ENCODE assay signal across 26 cellular contexts in the genomic region with DNA sequence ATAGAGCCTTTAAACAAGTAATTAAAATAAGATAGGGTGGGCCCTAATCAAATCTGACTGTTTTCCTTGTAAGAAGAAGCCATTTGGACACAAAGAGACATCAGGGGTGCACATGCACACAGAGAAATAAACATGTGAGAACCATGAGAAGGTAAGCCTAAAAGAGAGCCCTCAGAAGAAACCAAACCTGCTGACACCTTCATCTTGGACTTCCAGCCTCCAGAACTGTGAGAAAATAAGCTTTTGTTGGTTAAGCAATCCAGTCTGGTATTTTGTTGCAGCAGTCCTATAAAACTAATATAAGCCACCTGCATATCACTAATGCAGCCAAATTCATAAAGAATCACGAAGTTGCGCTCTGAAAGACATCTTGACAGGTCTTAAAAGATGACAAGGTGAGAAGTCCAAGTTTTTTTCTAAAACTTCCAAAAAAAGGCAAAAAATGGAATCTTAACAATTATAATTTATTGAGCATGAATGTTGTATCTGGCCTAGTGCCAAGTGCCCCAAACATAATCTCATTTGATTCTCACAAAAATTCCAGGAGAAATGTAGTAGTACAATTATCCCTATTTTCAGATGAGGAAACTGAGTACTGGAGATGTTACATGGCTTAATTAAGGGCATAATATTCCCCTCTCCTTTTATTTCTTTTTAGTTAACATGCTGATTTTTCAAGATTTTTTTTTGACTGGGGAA. TPM values are rescaled to one million over a fixed set of nuclear protein-coding genes. Genes with fewer than 3 reads are reported as not detected.
DNase-seq lines count a peak whose midpoint lies in the region; ATAC-seq, FAIRE-seq and TF ChIP-seq lines count a peak whose summit lies in the region.
"Had no signal": no experiment of that assay in that cellular context is flagged by ENCODE, and none has a peak within 500 bp of the region (broad histone marks: within the 10 kb centered on the region; RNA-seq: fewer than 3 reads in every experiment).

No MANE protein-coding gene starts in this region.

- POLR2A ChIA-PET in T-cell (lab: Charles Lee) = no interaction called here

- no peaks in the 10 kb centered on the region for H3K27me3 ChIP-seq in astrocyte (ENCODE audit: insufficient read depth, low read length)
- H3K27me3 ChIP-seq: esophagus squamous epithelium, neutrophil, Peyer's patch, stomach had no signal

- H3K9me3 Mint-ChIP-seq in stimulated activated naive CD8-positive, alpha-beta T cell treated with anti-CD3 and anti-CD28 coated beads, Interleukin-15, Interleukin-2, amounts not matched to agents 100 ng/mL and 50 ng/mL, for 24 hours = peaks cover 9% of the 10 kb centered on the region
- H3K9me3 Mint-ChIP-seq in T-cell (no peaks in the 10 kb centered on the region), astrocyte (ENCODE audit: unreplicated experiment) (peaks cover 2% of the 10 kb centered on the region)
- peaks cover 12 to 24% of the 10 kb centered on the region in 2 donors for H3K9me3 Mint-ChIP-seq in stimulated activated naive CD8-positive, alpha-beta T cell treated with anti-CD3 and anti-CD28 coated beads, Interleukin-15, amount 100 ng/mL, for 72 hours

- peaks cover 28% of the 10 kb centered on the region for H3K4me1 ChIP-seq in astrocyte (ENCODE audit: insufficient read depth, low read length)

- H3K9me3 ChIP-seq in astrocyte (ENCODE audit: insufficient read depth, low read depth, low read length) = no peaks in the 10 kb centered on the region
- H3K9me3 ChIP-seq: esophagus squamous epithelium, neutrophil, Peyer's patch, stomach had no signal

- no peak overlapping the region for H3K4me3 Mint-ChIP-seq in stimulated activated naive CD8-positive, alpha-beta T cell treated with anti-CD3 and anti-CD28 coated beads, Interleukin-15, Interleukin-2, amounts not matched to agents 100 ng/mL and 50 ng/mL, for 24 hours
- no peak overlapping the region for H3K4me3 Mint-ChIP-seq in T-cell
- H3K4me3 Mint-ChIP-seq in astrocyte (ENCODE audit: unreplicated experiment) = peak overlapping the region; percentile 55
- H3K4me3 Mint-ChIP-seq in stimulated activated naive CD8-positive, alpha-beta T cell treated with anti-CD3 and anti-CD28 coated beads, Interleukin-15, amount 100 ng/mL, for 72 hours = peak overlapping the region in 1 of 2 donors; percentile 31
- H3K4me3 Mint-ChIP-seq: activated B cell treated with CpG ODN at 0.5 μM for 24 hours; CD4-positive, CD25-positive, alpha-beta regulatory T cell had no signal

- peaks cover 64% of the 10 kb centered on the region for H3K79me2 ChIP-seq in astrocyte (ENCODE audit: insufficient read depth, low read length)

- DNase-seq in stimulated activated naive CD8-positive, alpha-beta T cell treated with anti-CD3 and anti-CD28 coated beads, Interleukin-15, Interleukin-2, amounts not matched to agents 100 U/mL and 50 U/mL, for 24 hours = no peak
- DNase-seq in T-cell = no peak
- DNase-seq in astrocyte (ENCODE audit: low read depth) = no peak
- no peak for DNase-seq in stimulated activated naive CD8-positive, alpha-beta T cell treated with anti-CD3 and anti-CD28 coated beads, Interleukin-15, amount 100 ng/mL, for 72 hours
- no peak for DNase-seq in RPMI8226
- DNase-seq in left lobe of liver (ENCODE audit: low spot score) = no peak
- DNase-seq: activated B cell treated with CpG ODN at 0.5 μM for 24 hours; activated effector memory CD4-positive, alpha-beta T cell treated with Interleukin-2 at 50 U/mL for 16 hours; CD4-positive, CD25-positive, alpha-beta regulatory T cell; DMS153; effector CD8-positive, alpha-beta T cell; esophagus squamous epithelium; GDM1; NCI-H1436 treated with DMSO at 0.1 percent for 48 hours; NCI-H510A; NK-92 treated with Interleukin-12 subunit alpha and Interleukin-12 subunit beta, amount 100 ng/mL, for 24 hours; Peyer's patch; stimulated activated CD4-positive, alpha-beta T cell treated with anti-CD3 and anti-CD28 coated beads, Interleukin-4, amount 100 ng/mL, for 1 hour; stomach; trophoblast cell had no signal

- CTCF ChIA-PET in T-cell (lab: Charles Lee) = interaction anchor here (0.6 to 0.7 kb wide), 3 partner anchors 308 to 730 kb away, joined by 3 to 4 read pairs (median 3); no protein-coding TSS in a partner anchor

- peaks cover 5% of the 10 kb centered on the region for H4K20me1 ChIP-seq in astrocyte (ENCODE audit: insufficient read depth, low read length)

- no peaks in the 10 kb centered on the region for H3K27me3 Mint-ChIP-seq in stimulated activated naive CD8-positive, alpha-beta T cell treated with anti-CD3 and anti-CD28 coated beads, Interleukin-15, Interleukin-2, amounts not matched to agents 100 ng/mL and 50 ng/mL, for 24 hours
- H3K27me3 Mint-ChIP-seq in T-cell = no peaks in the 10 kb centered on the region
- H3K27me3 Mint-ChIP-seq in astrocyte (ENCODE audit: low read depth, unreplicated experiment) = no peaks in the 10 kb centered on the region
- H3K27me3 Mint-ChIP-seq in stimulated activated naive CD8-positive, alpha-beta T cell treated with anti-CD3 and anti-CD28 coated beads, Interleukin-15, amount 100 ng/mL, for 72 hours = no peaks in the 10 kb centered on the region
- H3K27me3 Mint-ChIP-seq: activated B cell treated with CpG ODN at 0.5 μM for 24 hours; CD4-positive, CD25-positive, alpha-beta regulatory T cell had no signal

- no peak overlapping the region for H3K4me2 ChIP-seq in astrocyte (ENCODE audit: low read length)
- H3K4me2 ChIP-seq: smooth muscle cell had no signal

- TF ChIP-seq CTCF in astrocyte (IDR thresholded peaks at IDR 0.05; ENCODE audit: insufficient read depth, low read depth, low read length) = no peak

- FAIRE-seq in astrocyte (lab: Jason Lieb, UNC) = no peak

- peak overlapping the region; percentile 87 for H3K27ac Mint-ChIP-seq in stimulated activated naive CD8-positive, alpha-beta T cell treated with anti-CD3 and anti-CD28 coated beads, Interleukin-15, Interleukin-2, amounts not matched to agents 100 ng/mL and 50 ng/mL, for 24 hours
- H3K27ac Mint-ChIP-seq in T-cell = peak overlapping the region; percentile 22 to 87
- no peak overlapping the region for H3K27ac Mint-ChIP-seq in astrocyte (ENCODE audit: unreplicated experiment)
- H3K27ac Mint-ChIP-seq in stimulated activated naive CD8-positive, alpha-beta T cell treated with anti-CD3 and anti-CD28 coated beads, Interleukin-15, amount 100 ng/mL, for 72 hours = peak overlapping the region; percentile 34 to 94
- H3K27ac Mint-ChIP-seq: activated B cell treated with CpG ODN at 0.5 μM for 24 hours; CD4-positive, CD25-positive, alpha-beta regulatory T cell had no signal

- ATAC-seq in stimulated activated naive CD8-positive, alpha-beta T cell treated with anti-CD3 and anti-CD28 coated beads, Interleukin-15, Interleukin-2, amounts not matched to agents 100 U/mL and 50 U/mL, for 24 hours = no peak
- ATAC-seq in T-cell (replicated peaks in 1 of 4) (no peak), GM19455 (IDR thresholded peaks at IDR 0.05; ENCODE audit: unreplicated experiment) (no peak), left lobe of liver (no peak)
- no peak for ATAC-seq in stimulated activated naive CD8-positive, alpha-beta T cell treated with anti-CD3 and anti-CD28 coated beads, Interleukin-15, amount 100 ng/mL, for 72 hours
- ATAC-seq: HCT116 had no signal

- peaks cover 86% of the 10 kb centered on the region for H3K4me1 Mint-ChIP-seq in stimulated activated naive CD8-positive, alpha-beta T cell treated with anti-CD3 and anti-CD28 coated beads, Interleukin-15, Interleukin-2, amounts not matched to agents 100 ng/mL and 50 ng/mL, for 24 hours (ENCODE audit: low read depth)
- H3K4me1 Mint-ChIP-seq in T-cell = peaks cover 39 to 61% (median 61%) of the 10 kb centered on the region in 3 donors
- peaks cover 33% of the 10 kb centered on the region for H3K4me1 Mint-ChIP-seq in astrocyte (ENCODE audit: low read depth, unreplicated experiment)
- peaks cover 82% of the 10 kb centered on the region for H3K4me1 Mint-ChIP-seq in stimulated activated naive CD8-positive, alpha-beta T cell treated with anti-CD3 and anti-CD28 coated beads, Interleukin-15, amount 100 ng/mL, for 72 hours

- H2AFZ ChIP-seq in astrocyte (ENCODE audit: low read depth, low read length) = no peak overlapping the region

- H3K27ac ChIP-seq in astrocyte (ENCODE audit: low read depth, low read length) = no peak overlapping the region
- H3K27ac ChIP-seq: neutrophil, Peyer's patch, stomach had no signal

- no peak overlapping the region for H3K4me3 ChIP-seq in astrocyte (ENCODE audit: insufficient read depth, low read depth, low read length)
- H3K4me3 ChIP-seq: esophagus squamous epithelium, lung, Peyer's patch, smooth muscle cell, stomach had no signal

- peaks cover 7% of the 10 kb centered on the region for H3K36me3 ChIP-seq in astrocyte (ENCODE audit: insufficient read depth, low read length)
- H3K36me3 ChIP-seq: esophagus squamous epithelium, neutrophil, Peyer's patch had no signal

- no peak overlapping the region for H3K9ac ChIP-seq in astrocyte (ENCODE audit: low read length)

- H3K36me3 Mint-ChIP-seq in stimulated activated naive CD8-positive, alpha-beta T cell treated with anti-CD3 and anti-CD28 coated beads, Interleukin-15, Interleukin-2, amounts not matched to agents 100 ng/mL and 50 ng/mL, for 24 hours (ENCODE audit: low read depth) = peaks cover 76% of the 10 kb centered on the region
- H3K36me3 Mint-ChIP-seq in T-cell = peaks cover 42% of the 10 kb centered on the region
- peaks cover 19% of the 10 kb centered on the region for H3K36me3 Mint-ChIP-seq in astrocyte (ENCODE audit: low read depth, unreplicated experiment)

RNA-seq across cellular contexts. Expression of a gene that starts 34.3 kb away (rescaled TPM):
- total RNA-seq in T-cell = 10 to 100 TPM; 30.1 to 66.6 (median 39.4) TPM
- 20.4 and 26.1 TPM in 2 replicates for total RNA-seq in astrocyte
- 9.1 TPM for total RNA-seq in left lobe of liver
